ENCODE assay signal across 9 cellular contexts in genomic region chr7:115679976-115680375, GRCh38.
DNase-seq lines count a peak whose midpoint lies in the region; ATAC-seq, FAIRE-seq and TF ChIP-seq lines count a peak whose summit lies in the region.
"Had no signal": no experiment of that assay in that cellular context is flagged by ENCODE, and none has a peak within 500 bp of the region (broad histone marks: within the 10 kb centered on the region; RNA-seq: fewer than 3 reads in every experiment).

No MANE protein-coding gene starts in this region.

- H4K5ac ChIP-seq in H9 (ENCODE audit: insufficient read length, low read depth, low read length): no peak overlapping the region

- H3K27ac Mint-ChIP-seq in H9: no peak overlapping the region; a peak in 1 of 7 replicates
- H3K27ac Mint-ChIP-seq in astrocyte (ENCODE audit: unreplicated experiment): no peak overlapping the region
- H3K27ac Mint-ChIP-seq: CD4-positive, CD25-positive, alpha-beta regulatory T cell had no signal

- H3K4me1 Mint-ChIP-seq in H9: peaks cover 11 to 14% of the 10 kb centered on the region in 2 experiments
- H3K4me1 Mint-ChIP-seq in astrocyte (ENCODE audit: low read depth, unreplicated experiment): no peaks in the 10 kb centered on the region
- H3K4me1 Mint-ChIP-seq: CD4-positive, CD25-positive, alpha-beta regulatory T cell had no signal

- no peak overlapping the region for H3K56ac ChIP-seq in H9 (ENCODE audit: insufficient read length, low read depth, low read length)

- TF ChIP-seq POLR2A in right lobe of liver (IDR thresholded peaks at IDR 0.05) (no peak), tibial nerve (IDR thresholded peaks at IDR 0.05) (no peak)

- no peaks in the 10 kb centered on the region for H3K27me3 Mint-ChIP-seq in H9 (ENCODE audit: low read depth)
- no peaks in the 10 kb centered on the region for H3K27me3 Mint-ChIP-seq in astrocyte (ENCODE audit: low read depth, unreplicated experiment)

- H3K23me2 ChIP-seq in H9 (ENCODE audit: insufficient read length, low read depth, low read length, poor library complexity, severe bottlenecking): no peaks in the 10 kb centered on the region

- no peak overlapping the region for H3K14ac ChIP-seq in H9 (ENCODE audit: insufficient read depth, low read length)

- ATAC-seq in right lobe of liver: peak; percentile 56 to 80 (median 60)

- no CpG with 5 or more reads among the region's 2 CpGs for WGBS in H9 (ENCODE audit: extremely low coverage, insufficient read length, low lambda C conversion rate)
- 11% methylated on average over 2 of the region's 2 CpGs for WGBS in right lobe of liver (ENCODE audit: insufficient coverage, low coverage, low lambda C conversion rate, missing lambda C conversion rate)
- WGBS in tibial nerve, 2 donors: 39 to 45% methylated on average over 2 of the region's 2 CpGs

- no peak overlapping the region for H2BK15ac ChIP-seq in H9 (ENCODE audit: low read depth, low read length)

- H3K79me2 ChIP-seq in H9 (ENCODE audit: insufficient read depth, low read length) (no peaks in the 10 kb centered on the region), astrocyte (ENCODE audit: insufficient read depth, low read length) (no peaks in the 10 kb centered on the region)

- intact Hi-C loops in right lobe of liver (cut with DNase I): no loop called here

- no peak overlapping the region for H2BK12ac ChIP-seq in H9 (ENCODE audit: insufficient read length, low read depth, low read length)

- H3K36me3 Mint-ChIP-seq in H9 (ENCODE audit: insufficient read depth in 1 of 3, low read depth in 3 of 3): no peaks in the 10 kb centered on the region
- no peaks in the 10 kb centered on the region for H3K36me3 Mint-ChIP-seq in astrocyte (ENCODE audit: low read depth, unreplicated experiment)
- H3K36me3 Mint-ChIP-seq: CD4-positive, CD25-positive, alpha-beta regulatory T cell had no signal

- H3K4ac ChIP-seq in H9 (ENCODE audit: low read depth, low read length): no peak overlapping the region

- H3K4me3 Mint-ChIP-seq in H9 (no peak overlapping the region), astrocyte (ENCODE audit: unreplicated experiment) (no peak overlapping the region)
- H3K4me3 Mint-ChIP-seq: CD4-positive, CD25-positive, alpha-beta regulatory T cell had no signal

- H4K8ac ChIP-seq in H9 (replicated peaks; ENCODE audit: insufficient read length, low read depth, low read length): no peak overlapping the region

- no peak overlapping the region for H3T11ph ChIP-seq in H9 (ENCODE audit: low read length)

- H3K4me1 ChIP-seq in H9 (ENCODE audit: insufficient read depth, low read length) (no peaks in the 10 kb centered on the region; the same call in 1 of the 2 replicates), astrocyte (ENCODE audit: insufficient read depth, low read length) (no peaks in the 10 kb centered on the region), right lobe of liver (peaks cover 0 to 33% (median 9%) of the 10 kb centered on the region in 4 donors), tibial nerve (peaks cover 0 to 8% (median 0%) of the 10 kb centered on the region in 4 donors)

- H3K9ac ChIP-seq in H9 (ENCODE audit: extremely low read depth, insufficient read length, low read length) (no peak overlapping the region), astrocyte (ENCODE audit: low read length) (no peak overlapping the region)

- H3K4me3 ChIP-seq in astrocyte (ENCODE audit: insufficient read depth, low read depth, low read length) (no peak overlapping the region), right lobe of liver (no peak overlapping the region), tibial nerve (no peak overlapping the region)

- no peaks in the 10 kb centered on the region for H3K27me3 ChIP-seq in H9 (ENCODE audit: insufficient read depth, low read length)
- H3K27me3 ChIP-seq in astrocyte (ENCODE audit: insufficient read depth, low read length): no peaks in the 10 kb centered on the region
- H3K27me3 ChIP-seq in right lobe of liver: no peaks in the 10 kb centered on the region
- H3K27me3 ChIP-seq in tibial nerve: no peaks in the 10 kb centered on the region

- FAIRE-seq in astrocyte (lab: Jason Lieb, UNC): no peak

- no peak overlapping the region for H2AK5ac ChIP-seq in H9 (ENCODE audit: insufficient read length, low read length)

- H3K9me3 ChIP-seq in H9 (ENCODE audit: control insufficient read depth, low read depth, low read length) (no peaks in the 10 kb centered on the region), astrocyte (ENCODE audit: insufficient read depth, low read depth, low read length) (no peaks in the 10 kb centered on the region), right lobe of liver (no peaks in the 10 kb centered on the region), tibial nerve (no peaks in the 10 kb centered on the region)

- DNase-seq in NCI-H2107 treated with DMSO at 0.1 percent for 48 hours (lab: John Stamatoyannopoulos, UW; ENCODE audit: unreplicated experiment) (peak; percentile 12), NCI-H2107 (lab: John Stamatoyannopoulos, UW) (no peak), H9 (peak; percentile 39), MV-4-11 (lab: John Stamatoyannopoulos, UW) (peak; percentile 7), astrocyte (ENCODE audit: low read depth) (peak; percentile 25), right lobe of liver (no peak), NCI-H2196 treated with DMSO at 0.1 percent for 48 hours (lab: John Stamatoyannopoulos, UW; ENCODE audit: unreplicated experiment) (no peak), tibial nerve (ENCODE audit: low spot score in 2 of 2) (no peak)

- no peak overlapping the region for H2BK20ac ChIP-seq in H9 (ENCODE audit: low read depth, low read length, poor library complexity, severe bottlenecking)

- no peaks in the 10 kb centered on the region for H3K9me3 Mint-ChIP-seq in H9
- no peaks in the 10 kb centered on the region for H3K9me3 Mint-ChIP-seq in astrocyte (ENCODE audit: unreplicated experiment)
- H3K9me3 Mint-ChIP-seq: CD4-positive, CD25-positive, alpha-beta regulatory T cell had no signal

- no peak overlapping the region for H3K18ac ChIP-seq in H9 (ENCODE audit: insufficient read length, low read depth, low read length)

- H2BK5ac ChIP-seq in H9 (ENCODE audit: insufficient read length, low read length): no peak overlapping the region

- no peak for TF ChIP-seq EP300 in tibial nerve (IDR thresholded peaks at IDR 0.05)

- no peaks in the 10 kb centered on the region for H3K79me1 ChIP-seq in H9 (ENCODE audit: insufficient read depth, low read depth, low read length, poor library complexity, severe bottlenecking)

- H3K36me3 ChIP-seq in astrocyte (ENCODE audit: insufficient read depth, low read length): no peaks in the 10 kb centered on the region
- no peaks in the 10 kb centered on the region for H3K36me3 ChIP-seq in right lobe of liver
- H3K36me3 ChIP-seq in tibial nerve: no peaks in the 10 kb centered on the region

- no peak overlapping the region for H2BK120ac ChIP-seq in H9 (ENCODE audit: low read depth, low read length, poor library complexity, severe bottlenecking)

- no peak overlapping the region for H3K4me2 ChIP-seq in H9 (ENCODE audit: insufficient read depth, insufficient read length, low read length)
- H3K4me2 ChIP-seq in astrocyte (ENCODE audit: low read length): no peak overlapping the region

- peak; percentile 55 for TF ChIP-seq CTCF in H9 (conservative IDR thresholded peaks at IDR 0.05)
- peak; percentile 43 for TF ChIP-seq CTCF in astrocyte (IDR thresholded peaks at IDR 0.05; ENCODE audit: insufficient read depth, low read depth, low read length)
- TF ChIP-seq CTCF in right lobe of liver (IDR thresholded peaks at IDR 0.05): peak; percentile 47 to 67 (median 55)
- TF ChIP-seq CTCF in tibial nerve (IDR thresholded peaks at IDR 0.05): peak in 2 of 5 experiments; percentile 15 to 23

- H3K27ac ChIP-seq in H9 (ENCODE audit: insufficient read length, low read depth, low read length) (no peak overlapping the region), astrocyte (ENCODE audit: low read depth, low read length) (no peak overlapping the region), right lobe of liver (no peak overlapping the region), tibial nerve (no peak overlapping the region)

- H4K20me1 ChIP-seq in H9 (ENCODE audit: control insufficient read depth, insufficient read depth, insufficient read length) (no peaks in the 10 kb centered on the region), astrocyte (ENCODE audit: insufficient read depth, low read length) (no peaks in the 10 kb centered on the region)

- no peak overlapping the region for H3K23ac ChIP-seq in H9 (ENCODE audit: insufficient read length, low read depth, low read length)

- H2AFZ ChIP-seq in H9 (ENCODE audit: low read length) (no peak overlapping the region), astrocyte (ENCODE audit: low read depth, low read length) (no peak overlapping the region)

- H4K91ac ChIP-seq in H9 (ENCODE audit: insufficient read length, low read depth, low read length): no peak overlapping the region

Comparison
In these comparisons a context has a peak if more than half of its experiments do, and no peak if none do; other contexts are left out.
1. DNase-seq: peak in NCI-H2107 treated with DMSO at 0.1 percent for 48 hours (single experiment), H9 (single experiment), MV-4-11 (single experiment) and astrocyte (single experiment); none in NCI-H2107 (single experiment), right lobe of liver (0 of 3), NCI-H2196 treated with DMSO at 0.1 percent for 48 hours (single experiment) and tibial nerve (0 of 2).